Comparison of ENCODE assay signal across 8 cellular contexts in genomic region chr5:160199410-160199911, GRCh38. TPM values are rescaled to one million over a fixed set of nuclear protein-coding genes. Genes with fewer than 3 reads are reported as not detected.
DNase-seq lines count a peak whose midpoint lies in the region; ATAC-seq and TF ChIP-seq lines count a peak whose summit lies in the region.

No MANE protein-coding gene starts in this region.

- peak; percentile 94 for ATAC-seq in GM18867 (IDR thresholded peaks at IDR 0.05; ENCODE audit: unreplicated experiment)
- peak; percentile 97 for ATAC-seq in HG03097 (IDR thresholded peaks at IDR 0.05; ENCODE audit: low FRiP score, unreplicated experiment)
- peak; percentile 91 for ATAC-seq in lung (ENCODE audit: insufficient read depth, low FRiP score)

- no peaks in the 10 kb centered on the region for H3K9me3 Mint-ChIP-seq in activated CD4-positive, alpha-beta memory T cell treated with anti-CD3 and anti-CD28 coated beads for 36 hours

- H3K36me3 Mint-ChIP-seq in activated CD4-positive, alpha-beta memory T cell treated with anti-CD3 and anti-CD28 coated beads for 36 hours, result no peaks in the 10 kb centered on the region

- POLR2A ChIA-PET in activated CD4-positive, alpha-beta memory T cell treated with anti-CD3 and anti-CD28 coated beads for 36 hours (lab: Charles Lee), result no interaction called here

- peak overlapping the region; percentile 70 for H3K4me3 ChIP-seq in ACC112 (ENCODE audit: low read depth, low read length)
- H3K4me3 ChIP-seq in ectodermal cell (ENCODE audit: insufficient read depth, low read depth, low read length), result peak overlapping the region; percentile 23
- peak overlapping the region; percentile 16 for H3K4me3 ChIP-seq in lung

- H3K27me3 Mint-ChIP-seq in activated CD4-positive, alpha-beta memory T cell treated with anti-CD3 and anti-CD28 coated beads for 36 hours, result peaks cover 8% of the 10 kb centered on the region

- H3K27ac Mint-ChIP-seq in activated CD4-positive, alpha-beta memory T cell treated with anti-CD3 and anti-CD28 coated beads for 36 hours, result no peak overlapping the region

- H3K4me1 Mint-ChIP-seq in activated CD4-positive, alpha-beta memory T cell treated with anti-CD3 and anti-CD28 coated beads for 36 hours (ENCODE audit: low read depth), result peaks cover 3% of the 10 kb centered on the region

- CTCF ChIA-PET in activated CD4-positive, alpha-beta memory T cell treated with anti-CD3 and anti-CD28 coated beads for 36 hours (lab: Charles Lee), result interaction anchor here (0.8 to 9.0 kb wide), 10 partner anchors 12 to 194 kb away, joined by 3 to 104 read pairs (median 4); partner anchors contain the start of gene C1QTNF2

- H3K4me3 Mint-ChIP-seq in activated CD4-positive, alpha-beta memory T cell treated with anti-CD3 and anti-CD28 coated beads for 36 hours, result peak overlapping the region; percentile 64

- peak; percentile 35 for DNase-seq in NCI-H510A treated with DMSO at 0.1 percent for 48 hours (lab: John Stamatoyannopoulos, UW)
- peak; percentile 77 for DNase-seq in activated CD4-positive, alpha-beta memory T cell treated with anti-CD3 and anti-CD28 coated beads for 36 hours
- DNase-seq in lung (ENCODE audit: low spot score), result peak; percentile 70
- peak; percentile 43 to 54 (median 52) for DNase-seq in stimulated activated CD4-positive, alpha-beta T cell treated with anti-CD3 and anti-CD28 coated beads, TNF-alpha, amount 100 ng/mL, for 4 hours (ENCODE audit: low read depth in 3 of 3)

- no peaks in the 10 kb centered on the region for H3K79me2 ChIP-seq in ACC112 (ENCODE audit: control insufficient read depth, insufficient read depth, low read length, unreplicated experiment)

- intact Hi-C loops in activated CD4-positive, alpha-beta memory T cell treated with anti-CD3 and anti-CD28 coated beads for 36 hours (cut with micrococcal nuclease), result loop anchor here (1.0 kb wide), 3 partner anchors 146 to 192 kb away; no protein-coding TSS in a partner anchor

- H2AFZ ChIP-seq in ACC112 (ENCODE audit: low read length, unreplicated experiment), result peak overlapping the region; percentile 96

- H3K36me3 ChIP-seq in ACC112 (ENCODE audit: insufficient read depth, low read length) (no peaks in the 10 kb centered on the region), ectodermal cell (ENCODE audit: control insufficient read depth, insufficient read depth, low read length) (no peaks in the 10 kb centered on the region), lung (ENCODE audit: control insufficient read depth in 2 of 2, insufficient read depth in 2 of 2, low read length in 2 of 2) (no peaks in the 10 kb centered on the region)

- 8 to 9% methylated on average over 30 of the region's 30 CpGs for WGBS in ectodermal cell, 2 experiments
- WGBS in lung, 2 donors, result 2 to 4% methylated on average over 30 of the region's 30 CpGs

- H3K9me3 ChIP-seq in ectodermal cell (ENCODE audit: control insufficient read depth, low read length) (no peaks in the 10 kb centered on the region), lung (ENCODE audit: control insufficient read depth in 2 of 2, insufficient read depth in 1 of 2, low read length in 1 of 2) (no peaks in the 10 kb centered on the region)

- TF ChIP-seq CTCF in lung (IDR thresholded peaks at IDR 0.05; ENCODE audit: control extremely low read depth, extremely low read depth), result peak; percentile 72

- H3K4me1 ChIP-seq in ACC112 (ENCODE audit: control insufficient read depth, insufficient read depth, low read length, unreplicated experiment) (peaks cover 17% of the 10 kb centered on the region), ectodermal cell (ENCODE audit: control insufficient read depth, insufficient read depth, low read length) (peaks cover 22% of the 10 kb centered on the region), lung (ENCODE audit: control insufficient read depth in 2 of 2, insufficient read depth in 2 of 2, low read length in 2 of 2) (peaks cover 0 to 4% of the 10 kb centered on the region in 2 donors)

- no peaks in the 10 kb centered on the region for H3K27me3 ChIP-seq in ACC112 (ENCODE audit: insufficient read depth, low read length)
- no peaks in the 10 kb centered on the region for H3K27me3 ChIP-seq in ectodermal cell (ENCODE audit: control insufficient read depth, insufficient read depth, low read length, poor library complexity, severe bottlenecking)
- H3K27me3 ChIP-seq in lung (ENCODE audit: control insufficient read depth, insufficient read depth), result no peaks in the 10 kb centered on the region

- no peak overlapping the region for H3K27ac ChIP-seq in ACC112 (ENCODE audit: low read depth, low read length)
- no peak overlapping the region for H3K27ac ChIP-seq in ectodermal cell (ENCODE audit: insufficient read depth, low read depth, low read length, poor library complexity, severe bottlenecking)
- no peak overlapping the region for H3K27ac ChIP-seq in lung (ENCODE audit: low read depth in 1 of 2, low read length in 1 of 2)

RNA-seq across cellular contexts. Expression of gene FABP6, which starts 29.8 kb away (rescaled TPM):
- not detected for total RNA-seq in activated CD4-positive, alpha-beta memory T cell treated with anti-CD3 and anti-CD28 coated beads for 36 hours
- polyA plus RNA-seq in ectodermal cell (2013, experiment 1 of 4), result 2.2 TPM
- 1.1 TPM for polyA plus RNA-seq in ectodermal cell (2013, experiment 2 of 4)
- polyA plus RNA-seq in ectodermal cell (2013, experiment 3 of 4), result 1.1 TPM
- polyA plus RNA-seq in ectodermal cell (2013, experiment 4 of 4), result 1.0 TPM
- 10 to 100 TPM in 1 of 2 donors, 1 to 10 TPM in 1; 5.0 to 13.1 TPM for total RNA-seq in lung
- polyA plus RNA-seq in lung, result 1 to 10 TPM; 6.0 to 6.6 TPM

Comparison
In these comparisons a context has a peak if more than half of its experiments do, and no peak if none do; other contexts are left out.
1. H3K4me3 ChIP-seq: peak in every context shown above with its lines; median percentile 70 in ACC112; 23 in ectodermal cell; 16 in lung.
2. RNA of gene FABP6, which starts 29.8 kb away (total RNA-seq): 5.0 to 13.1 TPM in lung; not detected in activated CD4-positive, alpha-beta memory T cell treated with anti-CD3 and anti-CD28 coated beads for 36 hours; every median in the first group is over 4 times any median in the second.
3. Peak in every context shown above with its lines, with median percentiles within 50 percentile points of each other: ATAC-seq and DNase-seq.